ENCODE assay signal across 20 cellular contexts in genomic region chr10:10271639-10272192, GRCh38.
"Had no signal": no experiment of that assay in that cellular context is flagged by ENCODE, and none has a peak within 500 bp of the region (broad histone marks: within the 10 kb centered on the region; RNA-seq: fewer than 3 reads in every experiment).

No MANE protein-coding gene starts in this region.

- ATAC-seq: effector memory CD8-positive, alpha-beta T cell; left ventricle myocardium superior; pancreas had no signal

- H3K27me3 ChIP-seq: neutrophil, pancreas, right lobe of liver, suprapubic skin, transverse colon had no signal

- H3K9me3 ChIP-seq: lower lobe of right lung, neutrophil, pancreas, right lobe of liver, suprapubic skin, transverse colon had no signal

- H3K4me3 ChIP-seq: lower lobe of right lung, pancreas, right lobe of liver, suprapubic skin, transverse colon had no signal

- FAIRE-seq: frontal cortex, keratinocyte, pancreas, small intestine, urothelium cell line had no signal

- H3K4me1 ChIP-seq: lower lobe of right lung, pancreas, right lobe of liver, suprapubic skin, transverse colon had no signal

- H3K27ac ChIP-seq: lower lobe of right lung, neutrophil, pancreas, right lobe of liver, suprapubic skin, transverse colon had no signal

- DNase-seq: cerebellar nuclear complex; cortex of kidney; effector memory CD8-positive, alpha-beta T cell; head of caudate nucleus; left ventricle myocardium superior; lower lobe of right lung; natural killer cell; pancreas; retina; right lobe of liver; small intestine; stimulated activated CD4-positive, alpha-beta T cell treated with anti-CD3 and anti-CD28 coated beads, Interleukin-15, amount 100 ng/mL, for 24 hours; stimulated activated CD4-positive, alpha-beta T cell treated with anti-CD3 and anti-CD28 coated beads, Interleukin-2, amount 100 ng/mL, for 48 hours; stimulated activated CD8-positive, alpha-beta memory T cell treated with anti-CD3 and anti-CD28 coated beads, Interleukin-4, amount 100 ng/mL, for 48 hours; transverse colon had no signal

- H3K36me3 ChIP-seq: lower lobe of right lung, neutrophil, pancreas, right lobe of liver, suprapubic skin, transverse colon had no signal
